In genomic region chr2:8837795-8838140, GRCh38 we compare ENCODE assay signal across 7 cellular contexts. TPM values are rescaled to one million over a fixed set of nuclear protein-coding genes. Genes with fewer than 3 reads are reported as not detected.
DNase-seq lines count a peak whose midpoint lies in the region; ATAC-seq and TF ChIP-seq lines count a peak whose summit lies in the region.

No MANE protein-coding gene starts in this region.

- H3K9me3 ChIP-seq in HCT116 (ENCODE audit: control insufficient read depth in 1 of 2, insufficient read depth in 1 of 2, low read depth in 1 of 2, low read length in 2 of 2) (no peaks in the 10 kb centered on the region), SK-N-SH (no peaks in the 10 kb centered on the region), left ventricle myocardium inferior (replicated peaks) (no peaks in the 10 kb centered on the region)

- H3K79me2 ChIP-seq in HCT116 (ENCODE audit: insufficient read depth, low read length) (peaks cover 34% of the 10 kb centered on the region), SK-N-SH (ENCODE audit: insufficient read depth) (peaks cover 46% of the 10 kb centered on the region)

- CTCF ChIA-PET in HCT116 (lab: Charles Lee) (no interaction called here), SK-N-SH (lab: Yijun Ruan, JAX) (no interaction called here)

- no TSS peak for BruUV-seq in HCT116 (replicated peaks; lab: Mats Ljungman, UMichigan)

- no peaks in the 10 kb centered on the region for H3K9me3 Mint-ChIP-seq in stimulated activated memory B cell treated with anti-CD40 and anti-IgM and Interleukin-4, amounts not matched to agents 10 μg/mL and 1 μg/mL and 100 μg/mL, for 72 hours

- H4K20me1 ChIP-seq in HCT116 (ENCODE audit: insufficient read depth) (no peaks in the 10 kb centered on the region), SK-N-SH (ENCODE audit: insufficient read depth) (peaks cover 6% of the 10 kb centered on the region)

- DNase-seq in HCT116 (ENCODE audit: low read depth, low spot score), result no peak
- DNase-seq in SK-N-SH, result no peak
- no peak for DNase-seq in left ventricle myocardium inferior
- no peak for DNase-seq in mesenteric fat pad (ENCODE audit: low spot score)
- no peak for DNase-seq in NCI-H446 (lab: John Stamatoyannopoulos, UW)
- no peak for DNase-seq in cerebellar cortex (ENCODE audit: low spot score)

- 0 out of 4 replicates have a peak overlapping the region, but pooled peaks of 1 of the 2 experiments have one; percentile 87 for H3K4me3 ChIP-seq in HCT116 (replicated peaks in 1 of 2; ENCODE audit: low read depth in 1 of 2, low read length in 2 of 2)
- peak overlapping the region in 1 of 2 experiments; percentile 81; a peak in 3 of 4 replicates for H3K4me3 ChIP-seq in SK-N-SH (ENCODE audit: low read depth in 2 of 2, low read length in 1 of 2)
- H3K4me3 ChIP-seq in left ventricle myocardium inferior, result peak overlapping the region; percentile 100

- RAD21 ChIA-PET in HCT116 (lab: Charles Lee; ENCODE audit: low non-redundant PET in 1 of 2, low total read pairs in 2 of 2, uncharacterized antibody in 2 of 2, unreplicated experiment in 2 of 2), result no interaction called here

- TF ChIP-seq POLR2A in HCT116 (IDR thresholded peaks at IDR 0.05; ENCODE audit: borderline replicate concordance, extremely low read depth, insufficient read depth, insufficient read length), result no peak

- no peak for TF ChIP-seq RAD21 in HCT116 (IDR thresholded peaks at IDR 0.05; ENCODE audit: low read depth)
- TF ChIP-seq RAD21 in SK-N-SH (IDR thresholded peaks at IDR 0.05; ENCODE audit: low read length), result no peak

- H3K4me2 ChIP-seq in HCT116 (ENCODE audit: low read length) (peak overlapping the region; percentile 79), SK-N-SH (no peak overlapping the region)

- WGBS in SK-N-SH (ENCODE audit: low lambda C conversion rate), result 94% methylated on average over 11 of the region's 11 CpGs

- no peaks in the 10 kb centered on the region for H3K27me3 ChIP-seq in HCT116 (ENCODE audit: insufficient read depth, low read length)
- no peaks in the 10 kb centered on the region for H3K27me3 ChIP-seq in SK-N-SH (ENCODE audit: insufficient read depth)
- H3K27me3 ChIP-seq in left ventricle myocardium inferior (ENCODE audit: low read depth), result no peaks in the 10 kb centered on the region

- intact Hi-C loops in HCT116 (cut with micrococcal nuclease) (no loop called here), left ventricle myocardium inferior (cut with micrococcal nuclease) (no loop called here)

- H3K4me1 ChIP-seq in HCT116 (ENCODE audit: control insufficient read depth in 1 of 2, insufficient read depth in 2 of 2, low read length in 2 of 2), result peaks cover 5 to 11% of the 10 kb centered on the region in 2 experiments; a peak in 3 of 4 replicates
- peaks cover 0 to 8% of the 10 kb centered on the region in 2 experiments; a peak in 1 of 4 replicates for H3K4me1 ChIP-seq in SK-N-SH (ENCODE audit: control insufficient read depth in 1 of 2, insufficient read depth in 2 of 2, low read depth in 1 of 2, low read length in 1 of 2)
- H3K4me1 ChIP-seq in left ventricle myocardium inferior, result peaks cover 51% of the 10 kb centered on the region

- H3K9ac ChIP-seq in HCT116 (ENCODE audit: low read length) (no peak overlapping the region), SK-N-SH (no peak overlapping the region)

- H3K27ac Mint-ChIP-seq in stimulated activated memory B cell treated with anti-CD40 and anti-IgM and Interleukin-4, amounts not matched to agents 10 μg/mL and 1 μg/mL and 100 μg/mL, for 72 hours, result peak overlapping the region; percentile 97

- H3K9me2 ChIP-seq in HCT116 (ENCODE audit: insufficient read depth) (no peaks in the 10 kb centered on the region), SK-N-SH (no peaks in the 10 kb centered on the region; the same call in 1 of the 2 replicates)

- peaks cover 6% of the 10 kb centered on the region for H3K36me3 Mint-ChIP-seq in stimulated activated memory B cell treated with anti-CD40 and anti-IgM and Interleukin-4, amounts not matched to agents 10 μg/mL and 1 μg/mL and 100 μg/mL, for 72 hours

- H3K4me3 Mint-ChIP-seq in stimulated activated memory B cell treated with anti-CD40 and anti-IgM and Interleukin-4, amounts not matched to agents 10 μg/mL and 1 μg/mL and 100 μg/mL, for 72 hours, result peak overlapping the region; percentile 98

- no peaks in the 10 kb centered on the region for H3K27me3 Mint-ChIP-seq in stimulated activated memory B cell treated with anti-CD40 and anti-IgM and Interleukin-4, amounts not matched to agents 10 μg/mL and 1 μg/mL and 100 μg/mL, for 72 hours

- POLR2A ChIA-PET in HCT116 (lab: Charles Lee), result no interaction called here
- POLR2A ChIA-PET in SK-N-SH (lab: Yijun Ruan, JAX), result interaction anchor here (0.7 kb wide), 1 partner anchor 166 kb away, joined by 3 read pairs; the partner anchor contains the start of gene MBOAT2

- peak; percentile 34 for ATAC-seq in HCT116
- no peak for ATAC-seq in stimulated activated memory B cell treated with anti-CD40 and anti-IgM and Interleukin-4, amounts not matched to agents 10 μg/mL and 1 μg/mL and 100 μg/mL, for 72 hours

- TF ChIP-seq CTCF in HCT116 (IDR thresholded peaks at IDR 0.05 in 2 of 3, conservative IDR thresholded peaks at IDR 0.05 in 1 of 3; ENCODE audit: borderline replicate concordance in 1 of 3, insufficient read depth in 1 of 3, low read depth in 2 of 3, low read length in 2 of 3) (no peak), SK-N-SH (IDR thresholded peaks at IDR 0.05) (no peak), left ventricle myocardium inferior (IDR thresholded peaks at IDR 0.05; ENCODE audit: borderline replicate concordance) (no peak)

- peaks cover 36% of the 10 kb centered on the region for H3K4me1 Mint-ChIP-seq in stimulated activated memory B cell treated with anti-CD40 and anti-IgM and Interleukin-4, amounts not matched to agents 10 μg/mL and 1 μg/mL and 100 μg/mL, for 72 hours

- H3K36me3 ChIP-seq in HCT116 (ENCODE audit: control insufficient read depth in 1 of 2, insufficient read depth in 2 of 2, low read length in 2 of 2) (no peaks in the 10 kb centered on the region), SK-N-SH (replicated peaks in 1 of 2; ENCODE audit: control insufficient read depth in 1 of 2, insufficient read depth in 2 of 2, low read length in 1 of 2) (no peaks in the 10 kb centered on the region), left ventricle myocardium inferior (no peaks in the 10 kb centered on the region)

- TF ChIP-seq EP300 in SK-N-SH (IDR thresholded peaks at IDR 0.05; ENCODE audit: borderline replicate concordance in 1 of 2, low read depth in 1 of 2, low read length in 1 of 2), result no peak

- H3K27ac ChIP-seq in HCT116 (ENCODE audit: low read depth, low read length) (no peak overlapping the region), SK-N-SH (ENCODE audit: low read depth in 2 of 2, low read length in 1 of 2) (no peak overlapping the region), left ventricle myocardium inferior (replicated peaks) (peak overlapping the region; percentile 91)

- H3F3A ChIP-seq in SK-N-SH (replicated peaks; ENCODE audit: insufficient read depth), result no peaks in the 10 kb centered on the region

- H2AFZ ChIP-seq in HCT116 (ENCODE audit: low read depth, low read length, poor library complexity, severe bottlenecking), result peak overlapping the region; percentile 81
- peak overlapping the region; percentile 89; the same call in 1 of the 2 replicates for H2AFZ ChIP-seq in SK-N-SH (ENCODE audit: low read depth)

TF ChIP-seq in HCT116, 20 proteins besides CTCF, POLR2A, EP300 and RAD21 (continues in another document):
- no peak for TF ChIP-seq POLR2AphosphoS5 (IDR thresholded peaks at IDR 0.05; ENCODE audit: low read depth, low read length)
- no peak for TF ChIP-seq YY1 (IDR thresholded peaks at IDR 0.05; ENCODE audit: extremely low read depth, insufficient replicate concordance, low read depth, low read length)
- TF ChIP-seq JUND (IDR thresholded peaks at IDR 0.05), result no peak
- TF ChIP-seq ZNF274 (IDR thresholded peaks at IDR 0.05; ENCODE audit: low read depth, low read length), result no peak
- TF ChIP-seq SIN3A (IDR thresholded peaks at IDR 0.05; ENCODE audit: low read depth), result no peak
- no peak for TF ChIP-seq SRF (IDR thresholded peaks at IDR 0.05; ENCODE audit: low read depth)
- no peak for TF ChIP-seq FOSL1 (IDR thresholded peaks at IDR 0.05; ENCODE audit: low read depth)
- no peak for TF ChIP-seq EZH2 (IDR thresholded peaks at IDR 0.05)
- no peak for TF ChIP-seq ATF3 (IDR thresholded peaks at IDR 0.05)
- no peak for TF ChIP-seq TCF7L2 (IDR thresholded peaks at IDR 0.05; ENCODE audit: borderline replicate concordance, extremely low read depth, insufficient read depth, insufficient read length)

TF ChIP-seq in SK-N-SH, 30 proteins besides CTCF, POLR2A, EP300 and RAD21 (continues in another document):
- no peak for TF ChIP-seq RCOR1 (IDR thresholded peaks at IDR 0.05; ENCODE audit: low read length)
- TF ChIP-seq CHD2 (IDR thresholded peaks at IDR 0.05; ENCODE audit: low read length, partially characterized antibody), result no peak
- no peak for TF ChIP-seq FOSL2 (IDR thresholded peaks at IDR 0.05; ENCODE audit: borderline replicate concordance, low read depth)
- TF ChIP-seq NFIC (IDR thresholded peaks at IDR 0.05; ENCODE audit: borderline replicate concordance), result no peak
- no peak for TF ChIP-seq USF1 (IDR thresholded peaks at IDR 0.05; ENCODE audit: borderline replicate concordance, low read depth)
- TF ChIP-seq TCF12 (IDR thresholded peaks at IDR 0.05), result no peak
- no peak for TF ChIP-seq IRF3 (IDR thresholded peaks at IDR 0.05; ENCODE audit: low read depth, low read length)

RNA-seq across cellular contexts. Expression of gene KIDINS220, which starts 0.4 kb away (rescaled TPM):
- total RNA-seq in HCT116 (2021; ENCODE audit: unreplicated experiment), result 20.1 TPM
- polyA plus RNA-seq in HCT116 (2012), result 9.8 and 10.1 TPM in 2 replicates
- polyA plus RNA-seq in SK-N-SH (2012; rRNA removed), result 18.2 and 22.8 TPM in 2 replicates
- polyA plus RNA-seq in SK-N-SH (2012; cell fraction: cytosol; rRNA removed), result 19.7 and 20.6 TPM in 2 replicates
- polyA plus RNA-seq in SK-N-SH (2012; cell fraction: nucleus; rRNA removed), result 26.5 and 51.8 TPM in 2 replicates
- total RNA-seq in left ventricle myocardium inferior, result 60.0 TPM
- 47.7 TPM for total RNA-seq in mesenteric fat pad
